Comparison of ENCODE assay signal across 10 cellular contexts in genomic region chr12:63918788-63919300, GRCh38.
DNase-seq lines count a peak whose midpoint lies in the region; ATAC-seq and TF ChIP-seq lines count a peak whose summit lies in the region.
"Had no signal": no experiment of that assay in that cellular context is flagged by ENCODE, and none has a peak within 500 bp of the region (broad histone marks: within the 10 kb centered on the region; RNA-seq: fewer than 3 reads in every experiment).

No MANE protein-coding gene starts in this region.

- peak overlapping the region; percentile 96 for H3K27ac ChIP-seq in GM23248
- peak overlapping the region; percentile 100 for H3K27ac ChIP-seq in RWPE2 (ENCODE audit: poor library complexity, severe bottlenecking)
- H3K27ac ChIP-seq in skeletal muscle tissue (ENCODE audit: low read depth, low read length) = peak overlapping the region; percentile 17
- H3K27ac ChIP-seq: tibial artery had no signal

- peaks cover 83% of the 10 kb centered on the region for H3K79me2 ChIP-seq in GM23248 (ENCODE audit: insufficient read depth)

- no peak overlapping the region for H2AFZ ChIP-seq in GM23248

- no peaks in the 10 kb centered on the region for H3K9me3 ChIP-seq in GM23248 (ENCODE audit: low read depth)
- no peaks in the 10 kb centered on the region for H3K9me3 ChIP-seq in RWPE2 (ENCODE audit: severe bottlenecking)
- H3K9me3 ChIP-seq in skeletal muscle tissue (ENCODE audit: control insufficient read depth in 3 of 3, low read length in 3 of 3) = no peaks in the 10 kb centered on the region
- H3K9me3 ChIP-seq: tibial artery had no signal

- H3K4me3 Mint-ChIP-seq in stimulated activated effector memory CD8-positive, alpha-beta T cell treated with anti-CD3 and anti-CD28 coated beads, Interleukin-12 subunit alpha, Interleukin-12 subunit beta, amount 100 ng/mL, for 72 hours = no peak overlapping the region

- H3K9ac ChIP-seq in GM23248 (peak overlapping the region; percentile 68), skeletal muscle tissue (ENCODE audit: low read depth in 1 of 3, low read length in 3 of 3) (no peak overlapping the region)

- ATAC-seq in RWPE2 (ENCODE audit: low read depth) (peak; percentile 80), GM19452 (IDR thresholded peaks at IDR 0.05; ENCODE audit: unreplicated experiment) (no peak)
- ATAC-seq in stimulated activated effector memory CD8-positive, alpha-beta T cell treated with anti-CD3 and anti-CD28 coated beads, Interleukin-12 subunit alpha, Interleukin-12 subunit beta, amount 100 ng/mL, for 72 hours = no peak

- WGBS in GM23248 (ENCODE audit: low coverage in 1 of 2, low lambda C conversion rate in 2 of 2, missing lambda C conversion rate in 2 of 2), 2 experiments = 17 to 21% methylated on average over 6 of the region's 6 CpGs

- no peaks in the 10 kb centered on the region for H3K36me3 Mint-ChIP-seq in stimulated activated effector memory CD8-positive, alpha-beta T cell treated with anti-CD3 and anti-CD28 coated beads, Interleukin-12 subunit alpha, Interleukin-12 subunit beta, amount 100 ng/mL, for 72 hours

- H3K27ac Mint-ChIP-seq in stimulated activated effector memory CD8-positive, alpha-beta T cell treated with anti-CD3 and anti-CD28 coated beads, Interleukin-12 subunit alpha, Interleukin-12 subunit beta, amount 100 ng/mL, for 72 hours = no peak overlapping the region

- TF ChIP-seq CTCF in RWPE2 (IDR thresholded peaks at IDR 0.05; ENCODE audit: poor library complexity, severe bottlenecking) (no peak), fibroblast of mammary gland (conservative IDR thresholded peaks at IDR 0.05; ENCODE audit: control insufficient read depth, insufficient read depth, low read depth, low read length) (no peak), GM20000 (IDR thresholded peaks at IDR 0.05; ENCODE audit: extremely low read depth, missing control alignments) (no peak)

- H3F3A ChIP-seq in GM23248 (ENCODE audit: insufficient read depth) = peaks cover 88% of the 10 kb centered on the region

- in situ Hi-C loops in GM23248 (cut with MboI) = no loop called here

- H3K4me3 ChIP-seq in GM23248 (peak overlapping the region; percentile 33), RWPE2 (ENCODE audit: severe bottlenecking) (no peak overlapping the region), fibroblast of mammary gland (ENCODE audit: control insufficient read depth, low read depth, low read length) (no peak overlapping the region), skeletal muscle tissue (ENCODE audit: low read length in 3 of 3) (no peak overlapping the region)
- H3K4me3 ChIP-seq: tibial artery had no signal

- H3K36me3 ChIP-seq in GM23248 (ENCODE audit: low read depth) (no peaks in the 10 kb centered on the region), RWPE2 (ENCODE audit: low read depth) (peaks cover 5% of the 10 kb centered on the region; the same call in 1 of the 2 replicates), skeletal muscle tissue (ENCODE audit: control insufficient read depth in 3 of 3, insufficient read depth in 3 of 3, low read length in 3 of 3) (no peaks in the 10 kb centered on the region)
- H3K36me3 ChIP-seq: tibial artery had no signal

- H4K20me1 ChIP-seq in GM23248 (ENCODE audit: insufficient read depth) = no peaks in the 10 kb centered on the region

- DNase-seq in GM23248 = peak; percentile 85
- DNase-seq in RWPE2 (ENCODE audit: low spot score) = no peak
- peak; percentile 95 for DNase-seq in fibroblast of mammary gland (ENCODE audit: low read depth)
- DNase-seq in NCI-H2107 treated with DMSO at 0.1 percent for 48 hours (lab: John Stamatoyannopoulos, UW; ENCODE audit: unreplicated experiment) = no peak
- DNase-seq in stimulated activated effector memory CD8-positive, alpha-beta T cell treated with anti-CD3 and anti-CD28 coated beads, Interleukin-12 subunit alpha, Interleukin-12 subunit beta, amount 100 ng/mL, for 72 hours (ENCODE audit: low spot score in 2 of 2) = no peak
- DNase-seq in GM20000 (ENCODE audit: low spot score) = no peak
- DNase-seq: right cardiac atrium, tibial artery had no signal

- no peaks in the 10 kb centered on the region for H3K27me3 ChIP-seq in GM23248 (replicated peaks; ENCODE audit: insufficient read depth)
- H3K27me3 ChIP-seq in RWPE2 (ENCODE audit: insufficient read depth, poor library complexity, severe bottlenecking) = no peaks in the 10 kb centered on the region
- no peaks in the 10 kb centered on the region for H3K27me3 ChIP-seq in skeletal muscle tissue (ENCODE audit: control insufficient read depth in 3 of 3, insufficient read depth in 3 of 3, low read length in 3 of 3)
- H3K27me3 ChIP-seq: tibial artery had no signal

- peak overlapping the region; percentile 55 for H3K4me2 ChIP-seq in GM23248 (ENCODE audit: unreplicated experiment)

- H3K4me1 Mint-ChIP-seq in stimulated activated effector memory CD8-positive, alpha-beta T cell treated with anti-CD3 and anti-CD28 coated beads, Interleukin-12 subunit alpha, Interleukin-12 subunit beta, amount 100 ng/mL, for 72 hours = no peaks in the 10 kb centered on the region

- H3K4me1 ChIP-seq in GM23248 (ENCODE audit: insufficient read depth) (peaks cover 83% of the 10 kb centered on the region), RWPE2 (ENCODE audit: insufficient read depth, poor library complexity, severe bottlenecking) (peaks cover 80% of the 10 kb centered on the region), skeletal muscle tissue (ENCODE audit: control insufficient read depth in 3 of 3, insufficient read depth in 3 of 3, low read length in 3 of 3) (peaks cover 0 to 6% (median 0%) of the 10 kb centered on the region in 3 donors)

- no peaks in the 10 kb centered on the region for H3K9me3 Mint-ChIP-seq in stimulated activated effector memory CD8-positive, alpha-beta T cell treated with anti-CD3 and anti-CD28 coated beads, Interleukin-12 subunit alpha, Interleukin-12 subunit beta, amount 100 ng/mL, for 72 hours

- no peaks in the 10 kb centered on the region for H3K9me2 ChIP-seq in GM23248 (ENCODE audit: insufficient read depth)

Comparison
In these comparisons a context has a peak if more than half of its experiments do, and no peak if none do; other contexts are left out.
1. DNase-seq: peak in GM23248 (single experiment) and fibroblast of mammary gland (single experiment); none in RWPE2 (single experiment), NCI-H2107 treated with DMSO at 0.1 percent for 48 hours (single experiment), stimulated activated effector memory CD8-positive, alpha-beta T cell treated with anti-CD3 and anti-CD28 coated beads, Interleukin-12 subunit alpha, Interleukin-12 subunit beta, amount 100 ng/mL, for 72 hours (0 of 2) and GM20000 (single experiment).
2. H3K27ac ChIP-seq: peak in every context shown above with its lines; median percentile 100 in RWPE2; 96 in GM23248; 17 in skeletal muscle tissue.